8 cellular contexts compared by ENCODE assay signal in the genomic region with DNA sequence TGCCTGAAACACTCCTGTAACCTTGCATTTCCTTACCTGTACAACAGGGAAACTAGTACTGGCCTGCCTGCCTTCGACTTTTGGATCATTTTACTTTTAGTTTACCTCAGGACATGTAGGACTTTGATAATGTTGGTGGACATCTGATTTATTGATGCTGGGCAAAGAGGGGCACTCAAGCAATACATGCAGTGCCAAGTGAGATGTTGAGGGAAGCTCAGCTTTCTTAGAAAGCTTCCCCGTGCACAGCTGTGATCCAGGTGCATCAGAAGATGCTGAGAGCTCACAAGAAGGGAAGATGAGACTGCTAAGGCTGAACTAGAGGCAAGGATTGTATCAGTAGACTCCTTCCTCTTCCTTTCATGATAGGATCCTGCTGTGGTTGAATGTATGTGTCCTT.
DNase-seq lines count a peak whose midpoint lies in the region; FAIRE-seq and TF ChIP-seq lines count a peak whose summit lies in the region.
"Not testable (repeated sequence)": the region's sequence is repeated elsewhere in the genome, so short reads cannot be mapped to it uniquely, and the experiment has no call there.

No MANE protein-coding gene starts in this region.

- peak overlapping the region; percentile 85 for H3K27ac Mint-ChIP-seq in mesothelial cell of epicardium

- not testable (repeated sequence) for H3K27me3 ChIP-seq in bronchial epithelial cell (ENCODE audit: control insufficient read depth, insufficient read depth, low read length); keratinocyte (ENCODE audit: control insufficient read depth, extremely low read depth, insufficient read depth, low read length); osteoblast (ENCODE audit: insufficient read depth, low read length); uterus

- intact Hi-C loops in uterus (cut with DNase I; ENCODE audit: low total_unique reads) = not testable (repeated sequence)

- H3K36me3 ChIP-seq in bronchial epithelial cell (ENCODE audit: control insufficient read depth, insufficient read depth, low read length); keratinocyte (ENCODE audit: control insufficient read depth in 2 of 2, extremely low read depth in 1 of 2, insufficient read depth in 2 of 2, low read length in 2 of 2); osteoblast (ENCODE audit: insufficient read depth, low read length); uterus: not testable (repeated sequence)

- H3K79me2 ChIP-seq in keratinocyte (ENCODE audit: control insufficient read depth, insufficient read depth, low read length); osteoblast (ENCODE audit: insufficient read depth, low read length): not testable (repeated sequence)

- not testable (repeated sequence) for H3K4me3 Mint-ChIP-seq in mesothelial cell of epicardium

- H3K27ac ChIP-seq in keratinocyte (ENCODE audit: control insufficient read depth, insufficient read depth, low read length); osteoblast (ENCODE audit: low read depth, low read length): not testable (repeated sequence)
- peak overlapping the region; percentile 69 to 81 for H3K27ac ChIP-seq in uterus

- H3K4me1 Mint-ChIP-seq in mesothelial cell of epicardium = peaks cover 39% of the 10 kb centered on the region

- not testable (repeated sequence) for H3K9me1 ChIP-seq in keratinocyte (ENCODE audit: control insufficient read depth, extremely low read depth, insufficient read depth, low read length)

- H3K27me3 Mint-ChIP-seq in mesothelial cell of epicardium (ENCODE audit: low read depth) = not testable (repeated sequence)

- TF ChIP-seq POLR2A in GM12891 (IDR thresholded peaks at IDR 0.05; ENCODE audit: low read depth, low read length); uterus (IDR thresholded peaks at IDR 0.05): not testable (repeated sequence)

- peak; percentile 84 for FAIRE-seq in GM12891 (lab: Jason Lieb, UNC)
- FAIRE-seq in HTR-8/SVneo (lab: Jason Lieb, UNC) = peak; percentile 86
- peak; percentile 13 for FAIRE-seq in bronchial epithelial cell (lab: Jason Lieb, UNC)
- FAIRE-seq in keratinocyte (lab: Jason Lieb, UNC) = peak; percentile 36

- H3K9ac ChIP-seq in keratinocyte (ENCODE audit: control insufficient read depth, extremely low read depth, insufficient read depth, low read length) = not testable (repeated sequence)

- not testable (repeated sequence) for H3K9me3 ChIP-seq in keratinocyte (ENCODE audit: control insufficient read depth, low read depth, low read length); osteoblast (ENCODE audit: low read depth, low read length); uterus

- not testable (repeated sequence) for H3K4me2 ChIP-seq in keratinocyte (ENCODE audit: control insufficient read depth, extremely low read depth, insufficient read depth, low read depth, low read length); osteoblast (ENCODE audit: insufficient read depth, low read length)

- not testable (repeated sequence) for DNase-seq in GM12891 (ENCODE audit: insufficient read length, low spot score); HTR-8/SVneo (ENCODE audit: insufficient read length, low spot score); bronchial epithelial cell (ENCODE audit: low read depth); keratinocyte (ENCODE audit: low read depth, low spot score); mesothelial cell of epicardium (ENCODE audit: low spot score in 2 of 2, unreplicated experiment in 2 of 2); uterus
- DNase-seq in NCI-H69 (lab: John Stamatoyannopoulos, UW) (peak; percentile 70), osteoblast (ENCODE audit: insufficient read length, low spot score, missing footprints) (peak; percentile 55)

- dilution Hi-C loops in keratinocyte (cut with MboI; ENCODE audit: extremely low pct_ligation_motif_present, low sequenced_read_pairs) = not testable (repeated sequence)

- H3K36me3 Mint-ChIP-seq in mesothelial cell of epicardium = not testable (repeated sequence)

- H3K4me1 ChIP-seq in keratinocyte (ENCODE audit: control insufficient read depth, extremely low read depth, insufficient read depth, low read length) = peaks cover 18% of the 10 kb centered on the region
- not testable (repeated sequence) for H3K4me1 ChIP-seq in osteoblast (ENCODE audit: insufficient read depth, low read length); uterus

- H3K4me3 ChIP-seq in bronchial epithelial cell (ENCODE audit: low read depth, low read length); keratinocyte (ENCODE audit: control insufficient read depth in 2 of 3, extremely low read depth in 1 of 3, insufficient read depth in 2 of 3, low read depth in 1 of 3, low read length in 3 of 3); osteoblast (ENCODE audit: insufficient read depth, low read length); uterus: not testable (repeated sequence)

- not testable (repeated sequence) for TF ChIP-seq CTCF in bronchial epithelial cell (IDR thresholded peaks at IDR 0.05; ENCODE audit: insufficient read depth, low read length, severe bottlenecking); keratinocyte (optimal IDR thresholded peaks at IDR 0.05 in 1 of 3, IDR thresholded peaks at IDR 0.05 in 1 of 3, conservative IDR thresholded peaks at IDR 0.05 in 1 of 3; ENCODE audit: extremely low read depth in 1 of 3, insufficient read depth in 2 of 3, low read length in 3 of 3); mesothelial cell of epicardium (IDR thresholded peaks at IDR 0.05; ENCODE audit: unreplicated experiment); osteoblast (IDR thresholded peaks at IDR 0.05; ENCODE audit: extremely low read depth, low read depth, low read length); uterus (IDR thresholded peaks at IDR 0.05)

- H3K9me3 Mint-ChIP-seq in mesothelial cell of epicardium = not testable (repeated sequence)

- H4K20me1 ChIP-seq in keratinocyte (ENCODE audit: control insufficient read depth, extremely low read depth, insufficient read depth, low read length); osteoblast (ENCODE audit: insufficient read depth, low read length): not testable (repeated sequence)

- not testable (repeated sequence) for H2AFZ ChIP-seq in keratinocyte (ENCODE audit: control insufficient read depth, low read length); osteoblast (ENCODE audit: low read length)
